ENCODE assay signal across 18 cellular contexts in genomic region chr6:97427648-97428047, GRCh38.
DNase-seq lines count a peak whose midpoint lies in the region; ATAC-seq and TF ChIP-seq lines count a peak whose summit lies in the region.
"Had no signal": no experiment of that assay in that cellular context is flagged by ENCODE, and none has a peak within 500 bp of the region (broad histone marks: within the 10 kb centered on the region; RNA-seq: fewer than 3 reads in every experiment).

No MANE protein-coding gene starts in this region.

- no peak for TF ChIP-seq POLR2A in esophagus squamous epithelium (IDR thresholded peaks at IDR 0.05)

- H3K36me3 ChIP-seq in PC-9 (ENCODE audit: low read depth) (no peaks in the 10 kb centered on the region), GM23248 (ENCODE audit: low read depth) (no peaks in the 10 kb centered on the region), esophagus squamous epithelium (no peaks in the 10 kb centered on the region)

- no peaks in the 10 kb centered on the region for H3K79me2 ChIP-seq in PC-9 (ENCODE audit: low read depth)
- H3K79me2 ChIP-seq in GM23248 (ENCODE audit: insufficient read depth) = no peaks in the 10 kb centered on the region

- CTCF ChIA-PET in PC-9 (lab: Charles Lee) = no interaction called here

- BruUV-seq in PC-9 (replicated peaks; lab: Mats Ljungman, UMichigan) = no TSS peak

- no peak overlapping the region for H3K9ac ChIP-seq in GM23248

- POLR2A ChIA-PET in PC-9 (lab: Charles Lee; ENCODE audit: unreplicated experiment) = no interaction called here

- intact Hi-C loops in PC-9 (cut with micrococcal nuclease; ENCODE audit: unreplicated experiment) = no loop called here
- intact Hi-C loops in esophagus squamous epithelium (cut with DNase I) = no loop called here

- no peak overlapping the region for H3K4me3 ChIP-seq in PC-9
- no peak overlapping the region for H3K4me3 ChIP-seq in GM23248
- H3K4me3 ChIP-seq in esophagus squamous epithelium = no peak overlapping the region

- H3K4me2 ChIP-seq in PC-9 = no peak overlapping the region
- no peak overlapping the region for H3K4me2 ChIP-seq in GM23248 (ENCODE audit: unreplicated experiment)

- H4K20me1 ChIP-seq in PC-9 (ENCODE audit: insufficient read depth) (no peaks in the 10 kb centered on the region), GM23248 (ENCODE audit: insufficient read depth) (no peaks in the 10 kb centered on the region)

- no peak for TF ChIP-seq CTCF in PC-9 (conservative IDR thresholded peaks at IDR 0.05)
- no peak for TF ChIP-seq CTCF in esophagus squamous epithelium (IDR thresholded peaks at IDR 0.05)

- no peaks in the 10 kb centered on the region for H3K4me1 ChIP-seq in PC-9 (replicated peaks; ENCODE audit: insufficient read depth)
- H3K4me1 ChIP-seq in GM23248 (ENCODE audit: insufficient read depth) = no peaks in the 10 kb centered on the region
- H3K4me1 ChIP-seq in esophagus squamous epithelium = no peaks in the 10 kb centered on the region

- H2AFZ ChIP-seq in PC-9 (no peak overlapping the region), GM23248 (no peak overlapping the region)

- H3K9me2 ChIP-seq in PC-9 (ENCODE audit: insufficient read depth) (no peaks in the 10 kb centered on the region), GM23248 (ENCODE audit: insufficient read depth) (no peaks in the 10 kb centered on the region)

- H3K9me3 ChIP-seq in PC-9 (ENCODE audit: insufficient read depth, low read depth) (no peaks in the 10 kb centered on the region), GM23248 (ENCODE audit: low read depth) (no peaks in the 10 kb centered on the region), esophagus squamous epithelium (no peaks in the 10 kb centered on the region)

- H3K27ac ChIP-seq in PC-9 = no peak overlapping the region
- H3K27ac ChIP-seq in GM23248 = no peak overlapping the region
- no peak overlapping the region for H3K27ac ChIP-seq in esophagus squamous epithelium

- in situ Hi-C loops in GM23248 (cut with MboI) = no loop called here

- ATAC-seq in GM18861 (IDR thresholded peaks at IDR 0.05; ENCODE audit: unreplicated experiment) = peak; percentile 97
- peak; percentile 51 for ATAC-seq in GM21390 (IDR thresholded peaks at IDR 0.05; ENCODE audit: unreplicated experiment)
- peak; percentile 89 for ATAC-seq in HG02970 (IDR thresholded peaks at IDR 0.05; ENCODE audit: low FRiP score, unreplicated experiment)
- ATAC-seq in HG03469 (IDR thresholded peaks at IDR 0.05; ENCODE audit: unreplicated experiment) = peak; percentile 88
- ATAC-seq: activated naive CD4-positive, alpha-beta T cell treated with anti-CD3 and anti-CD28 coated beads, Interleukin-2, amount 50 U/mL, for 72 hours; T-cell had no signal

- DNase-seq in PC-9 = no peak
- DNase-seq in GM23248 = no peak
- no peak for DNase-seq in NCI-H2029 treated with DMSO at 0.1 percent for 48 hours (lab: John Stamatoyannopoulos, UW)
- no peak for DNase-seq in esophagus squamous epithelium (lab: John Stamatoyannopoulos, UW)
- DNase-seq: activated CD8-positive, alpha-beta memory T cell treated with anti-CD3 and anti-CD28 coated beads, Interleukin-2, amount 50 U/mL, for 48 hours; COR-L47; effector CD4-positive, alpha-beta T cell; H7; hypothalamus; Karpas-422; NCI-H146; NCI-H524 treated with DMSO at 0.1 percent for 48 hours; T-cell had no signal

- H3F3A ChIP-seq in PC-9 (ENCODE audit: insufficient read depth, low read depth) (no peaks in the 10 kb centered on the region), GM23248 (ENCODE audit: insufficient read depth) (no peaks in the 10 kb centered on the region)

- H3K27me3 ChIP-seq in PC-9 (ENCODE audit: insufficient read depth, low read depth) = no peaks in the 10 kb centered on the region
- H3K27me3 ChIP-seq in GM23248 (replicated peaks; ENCODE audit: insufficient read depth) = peaks cover 4% of the 10 kb centered on the region; the same call in 1 of the 2 replicates
- H3K27me3 ChIP-seq in esophagus squamous epithelium = no peaks in the 10 kb centered on the region
